ENCODE assay signal across 10 cellular contexts in the genomic region with DNA sequence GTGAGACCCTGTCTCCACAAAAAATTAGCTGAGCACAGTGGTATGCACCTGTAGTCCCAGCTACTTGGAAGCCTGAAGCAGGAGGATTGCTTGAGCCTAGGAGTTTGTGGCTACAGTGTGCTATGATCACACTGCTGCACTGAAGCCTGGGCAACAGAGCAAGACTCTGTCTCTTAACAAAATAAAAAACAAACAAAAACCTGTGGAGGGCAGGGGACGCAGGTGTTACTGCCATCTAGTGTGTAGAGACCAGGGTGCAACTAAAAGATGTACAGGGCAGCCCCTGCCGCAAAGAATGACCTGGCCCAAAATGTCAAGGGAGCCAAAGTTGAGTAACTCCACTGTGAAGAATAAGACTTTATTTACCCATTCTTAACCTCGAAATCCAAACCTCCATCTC. TPM values are rescaled to one million over a fixed set of nuclear protein-coding genes. Genes with fewer than 3 reads are reported as not detected.
DNase-seq lines count a peak whose midpoint lies in the region; TF ChIP-seq lines count a peak whose summit lies in the region.
"Had no signal": no experiment of that assay in that cellular context is flagged by ENCODE, and none has a peak within 500 bp of the region (broad histone marks: within the 10 kb centered on the region; RNA-seq: fewer than 3 reads in every experiment).

No MANE protein-coding gene starts in this region.

- H3K4me3 ChIP-seq in fibroblast of mammary gland (ENCODE audit: control insufficient read depth, low read depth, low read length) (no peak overlapping the region), lower leg skin (ENCODE audit: low read depth, poor library complexity, severe bottlenecking) (no peak overlapping the region), prostate gland (no peak overlapping the region)

- TF ChIP-seq POLR2A in lower leg skin (IDR thresholded peaks at IDR 0.05) (no peak), prostate gland (IDR thresholded peaks at IDR 0.05) (no peak)

- 91 to 93% methylated on average over 3 of the region's 3 CpGs for WGBS in lower leg skin, 2 donors
- WGBS in prostate gland, result 87% methylated on average over 3 of the region's 3 CpGs

- H3K36me3 ChIP-seq in prostate gland, result no peaks in the 10 kb centered on the region

- no peaks in the 10 kb centered on the region for H3K9me3 ChIP-seq in prostate gland

- no peak overlapping the region for H3K27ac ChIP-seq in prostate gland

- no peaks in the 10 kb centered on the region for H3K27me3 ChIP-seq in prostate gland (replicated peaks; ENCODE audit: insufficient read depth)

- TF ChIP-seq CTCF in GM13977 (IDR thresholded peaks at IDR 0.05; ENCODE audit: extremely low read depth, insufficient read depth, missing control alignments), result peak; percentile 46
- peak; percentile 29 for TF ChIP-seq CTCF in fibroblast of mammary gland (conservative IDR thresholded peaks at IDR 0.05; ENCODE audit: control insufficient read depth, insufficient read depth, low read depth, low read length)
- no peak for TF ChIP-seq CTCF in lower leg skin (IDR thresholded peaks at IDR 0.05)
- TF ChIP-seq CTCF in prostate gland (IDR thresholded peaks at IDR 0.05), result no peak

- H3K4me1 ChIP-seq in prostate gland (replicated peaks), result no peaks in the 10 kb centered on the region

- in situ Hi-C loops in GM13977 (cut with MboI; ENCODE audit: low pct_unique_long_range_greater_than_20kb, low sequenced_read_pairs, unreplicated experiment), result loop anchor here (25.0 kb wide), 1 partner anchor 318 kb away; no protein-coding TSS in a partner anchor

- peak; percentile 9 for DNase-seq in A172 (ENCODE audit: low spot score)
- no peak for DNase-seq in GM13977 (ENCODE audit: low spot score)
- DNase-seq in OCI-M1 (lab: John Stamatoyannopoulos, UW), result peak; percentile 3
- DNase-seq in fibroblast of mammary gland (ENCODE audit: low read depth), result no peak
- DNase-seq in lower leg skin (ENCODE audit: low spot score in 2 of 2), result no peak
- DNase-seq in stimulated activated CD4-positive, alpha-beta T cell treated with anti-CD3 and anti-CD28 coated beads, Interleukin-12 subunit alpha, Interleukin-12 subunit beta, amount 100 ng/mL, for 4 hours, result no peak
- no peak for DNase-seq in GOT3 (lab: John Stamatoyannopoulos, UW)
- no peak for DNase-seq in prostate gland (ENCODE audit: low spot score)
- DNase-seq: activated gamma-delta T cell had no signal

- intact Hi-C loops in lower leg skin (cut with DNase I; ENCODE audit: low total_unique reads), result no loop called here
- intact Hi-C loops in prostate gland (cut with DNase I), result no loop called here

RNA-seq across cellular contexts. Expression of gene ASPN, which starts 27.1 kb away (rescaled TPM):
- not detected in 2 replicates for total RNA-seq in A172 (2014; rRNA removed; shearing (Covaris generic))
- total RNA-seq in lower leg skin (1 to 10 TPM; 3.0 to 9.1 (median 5.7) TPM), prostate gland (1 to 10 TPM in 1 of 2 donors, under 1 TPM in 1; 0.68 to 1.8 TPM)
- total RNA-seq: CD4-positive, CD25-positive, alpha-beta regulatory T cell had no signal

RNA-seq across cellular contexts. Expression of gene OMD, which starts 30.9 kb away (rescaled TPM):
- not detected in 2 replicates for total RNA-seq in A172 (2014; rRNA removed; shearing (Covaris generic))
- total RNA-seq in lower leg skin, result 10 to 100 TPM in 1 of 4 donors, 1 to 10 TPM in 3; 2.3 to 14.0 (median 4.9) TPM
- total RNA-seq in prostate gland, result 1 to 10 TPM; 3.6 to 6.5 TPM
- total RNA-seq: CD4-positive, CD25-positive, alpha-beta regulatory T cell had no signal

RNA-seq across cellular contexts. Expression of gene OGN, which starts 50.8 kb away (rescaled TPM):
- total RNA-seq in A172 (2014; rRNA removed; shearing (Covaris generic)), result not detected in 2 replicates
- total RNA-seq in lower leg skin, result 1 to 10 TPM in 2 of 4 donors, under 1 TPM in 2; 0.27 to 1.8 (median 0.88) TPM
- 10 to 100 TPM in 1 of 2 donors, 1 to 10 TPM in 1; 6.9 to 24.4 TPM for total RNA-seq in prostate gland

Comparison
In these comparisons a context has a peak if more than half of its experiments do, and no peak if none do; other contexts are left out.
1. DNase-seq: peak in A172 (single experiment) and OCI-M1 (single experiment); none in GM13977 (single experiment), fibroblast of mammary gland (single experiment), lower leg skin (0 of 2), stimulated activated CD4-positive, alpha-beta T cell treated with anti-CD3 and anti-CD28 coated beads, Interleukin-12 subunit alpha, Interleukin-12 subunit beta, amount 100 ng/mL, for 4 hours (single experiment), GOT3 (single experiment) and prostate gland (single experiment).
2. CTCF ChIP-seq: peak in GM13977 (single experiment) and fibroblast of mammary gland (single experiment); none in lower leg skin (0 of 3) and prostate gland (0 of 4).